ENCODE assay signal across 18 cellular contexts in the genomic region with DNA sequence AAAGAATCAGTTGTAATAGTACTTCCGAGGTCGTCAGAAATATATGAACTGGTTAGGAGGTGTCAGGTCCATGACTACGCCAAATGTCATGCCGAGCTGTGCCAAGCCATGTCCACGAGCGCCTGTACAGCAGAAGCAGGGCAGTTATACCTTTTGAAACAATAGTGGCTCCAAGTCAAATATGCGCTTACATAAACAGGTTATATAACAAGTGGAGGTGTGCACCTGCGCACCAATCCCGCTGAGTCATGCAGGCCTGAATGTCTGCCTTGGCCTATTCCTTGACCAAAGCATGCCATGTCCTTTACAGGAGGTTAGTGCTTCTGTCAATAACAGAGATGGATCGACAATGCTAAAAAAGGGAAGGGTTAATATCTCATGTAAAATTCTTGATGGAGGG.
"Had no signal": no experiment of that assay in that cellular context is flagged by ENCODE, and none has a peak within 500 bp of the region (broad histone marks: within the 10 kb centered on the region; RNA-seq: fewer than 3 reads in every experiment).

No MANE protein-coding gene starts in this region.

- DNase-seq: colonic mucosa; dermis blood vessel endothelial cell; erythroblast; heart left ventricle; hippocampal formation; kidney glomerular epithelial cell; natural killer cell; posterior cingulate gyrus; sigmoid colon; stimulated activated naive CD4-positive, alpha-beta T cell; stomach; substantia nigra; transverse colon had no signal

- FAIRE-seq: frontal cortex, islet of Langerhans had no signal

- H3K27me3 ChIP-seq: colonic mucosa, heart left ventricle, sigmoid colon, transverse colon had no signal

- ATAC-seq: heart left ventricle, natural killer cell had no signal

- H3K9me3 ChIP-seq: colonic mucosa, heart left ventricle, sigmoid colon, stomach, thoracic aorta, transverse colon had no signal

- H3K27ac ChIP-seq: colonic mucosa, heart left ventricle, sigmoid colon, skin epidermis, stomach, thoracic aorta, transverse colon had no signal

- H3K9me3 Mint-ChIP-seq: natural killer cell, neural crest cell had no signal

- H3K4me3 Mint-ChIP-seq: natural killer cell, neural crest cell had no signal

- H3K4me1 Mint-ChIP-seq: natural killer cell had no signal

- H3K4me1 ChIP-seq: colonic mucosa, heart left ventricle, sigmoid colon, stomach, transverse colon had no signal

- H3K4me3 ChIP-seq: colonic mucosa, heart left ventricle, sigmoid colon, skin epidermis, stomach, thoracic aorta, transverse colon had no signal

- H3K36me3 ChIP-seq: colonic mucosa, heart left ventricle, sigmoid colon, stomach, thoracic aorta, transverse colon had no signal

- H3K27ac Mint-ChIP-seq: natural killer cell had no signal

- H3K36me3 Mint-ChIP-seq: natural killer cell had no signal
